In the genomic region with DNA sequence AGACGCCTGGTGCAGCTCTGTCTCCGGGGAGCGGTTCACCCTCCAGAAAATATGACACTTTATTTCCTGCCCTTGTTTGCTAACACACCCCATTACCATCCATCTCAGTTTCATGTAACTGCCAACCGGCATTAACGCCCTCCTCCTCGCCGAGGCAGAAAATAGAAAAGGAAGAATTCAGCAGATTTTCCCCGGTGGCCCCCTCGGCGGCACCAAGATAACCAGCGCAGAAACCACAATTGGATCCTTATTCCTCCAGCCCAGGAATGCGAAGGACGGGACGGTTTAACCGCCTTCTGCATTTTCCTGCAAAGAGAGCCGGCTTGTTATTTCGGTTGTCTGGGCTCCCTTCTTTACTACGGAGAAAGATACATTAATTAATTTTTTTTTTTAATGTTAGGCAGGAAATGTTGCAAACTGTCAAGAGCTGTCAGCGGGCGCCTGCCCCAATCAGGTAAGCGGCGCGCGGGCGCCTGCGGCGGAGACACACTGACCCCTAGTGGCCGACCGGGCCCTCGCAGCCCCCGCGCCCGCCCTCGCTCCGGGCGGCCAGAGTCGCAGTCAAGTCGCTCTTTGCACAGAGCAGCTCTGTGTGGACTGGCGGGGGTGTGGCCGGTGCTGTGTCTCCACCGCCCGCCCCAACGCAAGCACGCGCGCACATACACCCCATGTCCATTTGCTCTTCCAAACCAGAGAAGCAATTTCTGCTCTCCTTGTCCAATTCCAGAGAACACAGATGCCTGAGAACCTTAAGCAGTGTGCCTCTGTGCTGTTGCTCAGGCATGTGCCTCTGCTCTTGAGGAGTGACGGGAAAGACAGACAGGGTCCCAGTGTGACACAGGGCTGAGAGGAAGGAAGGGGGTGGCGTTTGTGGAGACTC, we compare ENCODE assay signal across 8 cellular contexts. TPM values are rescaled to one million over a fixed set of nuclear protein-coding genes. Genes with fewer than 3 reads are reported as not detected.
DNase-seq lines count a peak whose midpoint lies in the region; ATAC-seq and TF ChIP-seq lines count a peak whose summit lies in the region.

No MANE protein-coding gene starts in this region.

- H3K9me3 ChIP-seq in CD8-positive, alpha-beta T cell (ENCODE audit: low read length): no peaks in the 10 kb centered on the region

- no peaks in the 10 kb centered on the region for H3K36me3 ChIP-seq in CD8-positive, alpha-beta T cell (ENCODE audit: insufficient read depth, low read length)

- CTCF ChIA-PET in CD8-positive, alpha-beta T cell (lab: Charles Lee): interaction anchor here (1.0 to 4.9 kb wide), 29 partner anchors 9 to 1253 kb away, joined by 3 to 46 read pairs (median 5); a partner anchor contains a TSS
- CTCF ChIA-PET in activated CD8-positive, alpha-beta T cell treated with anti-CD3 and anti-CD28 coated beads, Interleukin-2, amount 10 ng/mL, durations not matched to agents 7 days and 5 days (lab: Charles Lee): interaction anchor here (0.6 to 5.3 kb wide), 41 partner anchors 9 to 280 kb away, joined by 3 to 82 read pairs (median 5); a partner anchor contains a TSS

- H3K27ac ChIP-seq in CD8-positive, alpha-beta T cell (ENCODE audit: low read depth, low read length): peak overlapping the region; percentile 63

- peak overlapping the region; percentile 95 for H3K27ac Mint-ChIP-seq in CD8-positive, alpha-beta T cell
- peak overlapping the region; percentile 83 for H3K27ac Mint-ChIP-seq in activated CD8-positive, alpha-beta T cell treated with anti-CD3 and anti-CD28 coated beads, Interleukin-2, amount 10 ng/mL, durations not matched to agents 7 days and 5 days

- DNase-seq in CD8-positive, alpha-beta T cell: peak; percentile 77 to 93 (median 83)
- DNase-seq in NCI-H748 treated with DMSO at 0.1 percent for 48 hours (lab: John Stamatoyannopoulos, UW) (peak; percentile 40), mesenteric fat pad (ENCODE audit: low spot score) (peak; percentile 95)
- DNase-seq in activated CD8-positive, alpha-beta T cell treated with anti-CD3 and anti-CD28 coated beads, Interleukin-2, amount 10 ng/mL, durations not matched to agents 7 days and 5 days: peak; percentile 89
- DNase-seq in effector CD4-positive, alpha-beta T cell: peak; percentile 78
- DNase-seq in stimulated activated CD8-positive, alpha-beta memory T cell treated with anti-CD3 and anti-CD28 coated beads, Interleukin-15, amount 100 ng/mL, for 24 hours (ENCODE audit: low read depth): peak; percentile 90

- intact Hi-C loops in CD8-positive, alpha-beta T cell (cut with DNase I, micrococcal nuclease): loop anchor here (1.0 to 5.0 kb wide), 7 partner anchors 52 to 1253 kb away; a partner anchor contains a TSS

- POLR2A ChIA-PET in CD8-positive, alpha-beta T cell (lab: Charles Lee): interaction anchor here (0.5 to 1.8 kb wide), 9 partner anchors 9 to 187 kb away, joined by 3 to 8 read pairs (median 4); a partner anchor contains a TSS
- POLR2A ChIA-PET in activated CD8-positive, alpha-beta T cell treated with anti-CD3 and anti-CD28 coated beads, Interleukin-2, amount 10 ng/mL, durations not matched to agents 7 days and 5 days (lab: Charles Lee): interaction anchor here (0.6 to 1.9 kb wide), 9 partner anchors 15 to 568 kb away, joined by 3 to 5 read pairs (median 3); a partner anchor contains a TSS

- no peaks in the 10 kb centered on the region for H3K27me3 Mint-ChIP-seq in CD8-positive, alpha-beta T cell (ENCODE audit: low read depth)
- H3K27me3 Mint-ChIP-seq in activated CD8-positive, alpha-beta T cell treated with anti-CD3 and anti-CD28 coated beads, Interleukin-2, amount 10 ng/mL, durations not matched to agents 7 days and 5 days (ENCODE audit: low read depth): peaks cover 19% of the 10 kb centered on the region

- no peaks in the 10 kb centered on the region for H3K36me3 Mint-ChIP-seq in CD8-positive, alpha-beta T cell
- H3K36me3 Mint-ChIP-seq in activated CD8-positive, alpha-beta T cell treated with anti-CD3 and anti-CD28 coated beads, Interleukin-2, amount 10 ng/mL, durations not matched to agents 7 days and 5 days (ENCODE audit: low read depth): no peaks in the 10 kb centered on the region

- H3K9me3 Mint-ChIP-seq in CD8-positive, alpha-beta T cell: no peaks in the 10 kb centered on the region
- no peaks in the 10 kb centered on the region for H3K9me3 Mint-ChIP-seq in activated CD8-positive, alpha-beta T cell treated with anti-CD3 and anti-CD28 coated beads, Interleukin-2, amount 10 ng/mL, durations not matched to agents 7 days and 5 days (ENCODE audit: insufficient read depth)

- peaks cover 14% of the 10 kb centered on the region for H3K4me1 ChIP-seq in CD8-positive, alpha-beta T cell (ENCODE audit: insufficient read depth, low read length)

- H3K4me1 Mint-ChIP-seq in CD8-positive, alpha-beta T cell (ENCODE audit: low read depth): peaks cover 18% of the 10 kb centered on the region
- peaks cover 19% of the 10 kb centered on the region for H3K4me1 Mint-ChIP-seq in activated CD8-positive, alpha-beta T cell treated with anti-CD3 and anti-CD28 coated beads, Interleukin-2, amount 10 ng/mL, durations not matched to agents 7 days and 5 days (ENCODE audit: low read depth)

- H3K4me3 ChIP-seq in CD8-positive, alpha-beta T cell (ENCODE audit: low read depth, low read length): peak overlapping the region; percentile 44

- peak; percentile 99 for TF ChIP-seq CTCF in CD8-positive, alpha-beta T cell (IDR thresholded peaks at IDR 0.05)

- H3K27me3 ChIP-seq in CD8-positive, alpha-beta T cell (ENCODE audit: insufficient read depth, low read length): no peaks in the 10 kb centered on the region

- H3K4me3 Mint-ChIP-seq in CD8-positive, alpha-beta T cell: peak overlapping the region; percentile 93
- H3K4me3 Mint-ChIP-seq in activated CD8-positive, alpha-beta T cell treated with anti-CD3 and anti-CD28 coated beads, Interleukin-2, amount 10 ng/mL, durations not matched to agents 7 days and 5 days: peak overlapping the region; percentile 82

- peak; percentile 97 for ATAC-seq in CD8-positive, alpha-beta T cell
- ATAC-seq in GM19452 (IDR thresholded peaks at IDR 0.05; ENCODE audit: unreplicated experiment) (peak; percentile 85), HG03558 (IDR thresholded peaks at IDR 0.05; ENCODE audit: extremely low read depth, unreplicated experiment) (peak; percentile 94)
- ATAC-seq in activated CD8-positive, alpha-beta T cell treated with anti-CD3 and anti-CD28 coated beads, Interleukin-2, amount 10 ng/mL, durations not matched to agents 7 days and 5 days: peak; percentile 97

RNA-seq across cellular contexts. Expression of a gene that starts 53.6 kb away (rescaled TPM):
- total RNA-seq in CD8-positive, alpha-beta T cell: 1 to 10 TPM; 2.4 to 2.9 TPM
- 1 to 10 TPM; 3.1 to 3.2 TPM for total RNA-seq in activated CD8-positive, alpha-beta T cell treated with anti-CD3 and anti-CD28 coated beads, Interleukin-2, amount 10 ng/mL, durations not matched to agents 7 days and 5 days
- 2.0 TPM for total RNA-seq in mesenteric fat pad

RNA-seq across cellular contexts. Expression of a gene that starts 53.8 kb away (rescaled TPM):
- 10 to 100 TPM; 24.4 to 25.4 TPM for total RNA-seq in CD8-positive, alpha-beta T cell
- total RNA-seq in activated CD8-positive, alpha-beta T cell treated with anti-CD3 and anti-CD28 coated beads, Interleukin-2, amount 10 ng/mL, durations not matched to agents 7 days and 5 days: 10 to 100 TPM; 30.8 to 31.1 TPM
- total RNA-seq in mesenteric fat pad: 7.3 TPM

Comparison
In these comparisons a context has a peak if more than half of its experiments do, and no peak if none do; other contexts are left out.
1. Peak in every context shown above with its lines: DNase-seq, ATAC-seq, H3K4me3 ChIP-seq and H3K27ac ChIP-seq.
2. DNase-seq: peak in every context shown above with its lines; median percentile 95 in mesenteric fat pad; 90 in stimulated activated CD8-positive, alpha-beta memory T cell treated with anti-CD3 and anti-CD28 coated beads, Interleukin-15, amount 100 ng/mL, for 24 hours; 89 in activated CD8-positive, alpha-beta T cell treated with anti-CD3 and anti-CD28 coated beads, Interleukin-2, amount 10 ng/mL, durations not matched to agents 7 days and 5 days; 83 in CD8-positive, alpha-beta T cell; 78 in effector CD4-positive, alpha-beta T cell; 40 in NCI-H748 treated with DMSO at 0.1 percent for 48 hours.